11 cellular contexts compared by ENCODE assay signal in the genomic region with DNA sequence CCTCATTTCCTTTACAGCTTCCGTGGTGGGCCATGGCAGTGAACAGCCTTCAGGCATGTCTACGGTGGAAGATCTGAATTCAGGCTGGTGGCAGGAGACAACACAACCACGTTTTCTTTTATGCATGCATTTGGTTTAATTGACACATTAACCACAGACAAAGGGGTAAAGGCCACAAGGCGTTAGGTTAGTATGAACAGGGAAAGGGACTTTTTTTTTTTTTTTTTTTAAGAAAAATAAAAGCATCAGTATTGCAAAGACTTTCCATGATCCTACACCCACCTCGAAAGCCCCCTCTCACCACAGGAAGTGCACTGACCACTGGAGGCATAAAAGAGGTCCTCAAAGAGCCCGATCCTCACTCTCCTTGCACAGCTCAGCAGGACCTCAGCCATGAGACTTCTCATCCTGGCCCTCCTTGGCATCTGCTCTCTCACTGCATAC. TPM values are rescaled to one million over a fixed set of nuclear protein-coding genes. Genes with fewer than 3 reads are reported as not detected.
DNase-seq lines count a peak whose midpoint lies in the region; ATAC-seq lines count a peak whose summit lies in the region.
"Not testable (repeated sequence)": the region's sequence is repeated elsewhere in the genome, so short reads cannot be mapped to it uniquely, and the experiment has no call there.
"Had no signal": no experiment of that assay in that cellular context is flagged by ENCODE, and none has a peak within 500 bp of the region (broad histone marks: within the 10 kb centered on the region; RNA-seq: fewer than 3 reads in every experiment).

A gene with protein sequence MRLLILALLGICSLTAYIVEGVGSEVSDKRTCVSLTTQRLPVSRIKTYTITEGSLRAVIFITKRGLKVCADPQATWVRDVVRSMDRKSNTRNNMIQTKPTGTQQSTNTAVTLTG (plus strand): TSS at position 361 of the 444 bp plus-strand sequence. CDS start 33 bp downstream, at position 394.

- POLR2A ChIA-PET in T-cell (lab: Charles Lee) = not testable (repeated sequence)

- peak in 4 of 34 experiments; percentile 1 to 6 (median 4) for DNase-seq in T-cell
- DNase-seq in activated CD8-positive, alpha-beta memory T cell treated with anti-CD3 and anti-CD28 coated beads for 24 hours = peak; percentile 71
- DNase-seq in activated T-cell treated with anti-CD3 and anti-CD28 coated beads, Interleukin-2, amount 50 U/mL, for 4 hours = peak; percentile 6
- DNase-seq in activated naive CD4-positive, alpha-beta T cell treated with anti-CD3 and anti-CD28 coated beads, Interleukin-2, amount 50 U/mL, for 72 hours (ENCODE audit: low spot score in 2 of 2) = not testable (repeated sequence)
- peak; percentile 5 to 28 (median 9) for DNase-seq in effector memory CD8-positive, alpha-beta T cell
- DNase-seq in stimulated activated CD8-positive, alpha-beta memory T cell treated with anti-CD3 and anti-CD28 coated beads, Interleukin-12 subunit alpha, Interleukin-12 subunit beta, amount 100 ng/mL, for 4 hours (ENCODE audit: low read depth) = peak; percentile 12

- CTCF ChIA-PET in T-cell (lab: Charles Lee) = not testable (repeated sequence)

- ATAC-seq in T-cell (replicated peaks in 1 of 4) = peak in 3 of 4 experiments; percentile 30 to 69 (median 53)
- ATAC-seq in activated T-cell treated with anti-CD3 and anti-CD28 coated beads, Interleukin-2, amount 50 U/mL, for 4 hours = peak; percentile 50 to 60
- peak; percentile 40 to 80 for ATAC-seq in activated naive CD4-positive, alpha-beta T cell treated with anti-CD3 and anti-CD28 coated beads, Interleukin-2, amount 50 U/mL, for 72 hours
- peak; percentile 87 for ATAC-seq in effector memory CD8-positive, alpha-beta T cell (replicated peaks)

- H3K4me3 Mint-ChIP-seq in T-cell = peak within 1 kb of the TSS in 2 of 3 donors; percentile 32 to 68
- H3K4me3 Mint-ChIP-seq in activated T-cell treated with anti-CD3 and anti-CD28 coated beads, Interleukin-2, amount 50 U/mL, for 4 hours = peak within 1 kb of the TSS; percentile 71
- peak within 1 kb of the TSS; percentile 77 to 82 for H3K4me3 Mint-ChIP-seq in effector memory CD8-positive, alpha-beta T cell
- peak within 1 kb of the TSS; percentile 93 for H3K4me3 Mint-ChIP-seq in stimulated activated naive CD8-positive, alpha-beta T cell treated with anti-CD3 and anti-CD28 coated beads, Interleukin-15, Interleukin-2, amounts not matched to agents 100 ng/mL and 50 ng/mL, for 24 hours

- H3K4me1 Mint-ChIP-seq in T-cell = peaks cover 11 to 13% (median 13%) of the 10 kb centered on the region in 3 donors
- H3K4me1 Mint-ChIP-seq in activated T-cell treated with anti-CD3 and anti-CD28 coated beads, Interleukin-2, amount 50 U/mL, for 4 hours (ENCODE audit: low read depth) = not testable (repeated sequence)
- H3K4me1 Mint-ChIP-seq in effector memory CD8-positive, alpha-beta T cell (ENCODE audit: low read depth in 2 of 2) = peaks cover 21 to 33% of the 10 kb centered on the region in 2 donors
- H3K4me1 Mint-ChIP-seq in stimulated activated naive CD8-positive, alpha-beta T cell treated with anti-CD3 and anti-CD28 coated beads, Interleukin-15, Interleukin-2, amounts not matched to agents 100 ng/mL and 50 ng/mL, for 24 hours (ENCODE audit: low read depth) = peaks cover 67% of the 10 kb centered on the region

- H3K27ac Mint-ChIP-seq in T-cell = peak within 1 kb of the TSS in 1 of 2 donors; percentile 49
- not testable (repeated sequence) for H3K27ac Mint-ChIP-seq in activated naive CD4-positive, alpha-beta T cell treated with anti-CD3 and anti-CD28 coated beads, Interleukin-2, amount 50 U/mL, for 72 hours
- peak within 1 kb of the TSS; percentile 62 to 65 for H3K27ac Mint-ChIP-seq in effector memory CD8-positive, alpha-beta T cell
- H3K27ac Mint-ChIP-seq in stimulated activated naive CD8-positive, alpha-beta T cell treated with anti-CD3 and anti-CD28 coated beads, Interleukin-15, Interleukin-2, amounts not matched to agents 100 ng/mL and 50 ng/mL, for 24 hours = peak within 1 kb of the TSS; percentile 97

- not testable (repeated sequence) for H3K27me3 Mint-ChIP-seq in T-cell; activated T-cell treated with anti-CD3 and anti-CD28 coated beads, Interleukin-2, amount 50 U/mL, for 4 hours (ENCODE audit: low read depth); effector memory CD8-positive, alpha-beta T cell; stimulated activated naive CD8-positive, alpha-beta T cell treated with anti-CD3 and anti-CD28 coated beads, Interleukin-15, Interleukin-2, amounts not matched to agents 100 ng/mL and 50 ng/mL, for 24 hours

- not testable (repeated sequence) for H3K36me3 Mint-ChIP-seq in T-cell; activated T-cell treated with anti-CD3 and anti-CD28 coated beads, Interleukin-2, amount 50 U/mL, for 4 hours (ENCODE audit: insufficient read depth); activated naive CD4-positive, alpha-beta T cell treated with anti-CD3 and anti-CD28 coated beads, Interleukin-2, amount 50 U/mL, for 72 hours; effector memory CD8-positive, alpha-beta T cell (ENCODE audit: insufficient read depth)
- H3K36me3 Mint-ChIP-seq in stimulated activated naive CD8-positive, alpha-beta T cell treated with anti-CD3 and anti-CD28 coated beads, Interleukin-15, Interleukin-2, amounts not matched to agents 100 ng/mL and 50 ng/mL, for 24 hours (ENCODE audit: low read depth) = peaks cover 48% of the 10 kb centered on the region

- H3K9me3 Mint-ChIP-seq in T-cell; activated T-cell treated with anti-CD3 and anti-CD28 coated beads, Interleukin-2, amount 50 U/mL, for 4 hours; activated naive CD4-positive, alpha-beta T cell treated with anti-CD3 and anti-CD28 coated beads, Interleukin-2, amount 50 U/mL, for 72 hours; effector memory CD8-positive, alpha-beta T cell; stimulated activated naive CD8-positive, alpha-beta T cell treated with anti-CD3 and anti-CD28 coated beads, Interleukin-15, Interleukin-2, amounts not matched to agents 100 ng/mL and 50 ng/mL, for 24 hours: not testable (repeated sequence)

RNA-seq across cellular contexts. Expression of the gene that starts here (rescaled TPM):
- total RNA-seq in T-cell = 1 to 10 TPM in 3 of 5 donors, under 1 TPM in 2; 0.45 to 5.0 (median 3.5) TPM
- total RNA-seq in activated T-cell treated with anti-CD3 and anti-CD28 coated beads, Interleukin-2, amount 50 U/mL, for 4 hours = 10 to 100 TPM; 34.1 to 57.5 (median 43.8) TPM
- total RNA-seq in activated naive CD4-positive, alpha-beta T cell treated with anti-CD3 and anti-CD28 coated beads, Interleukin-2, amount 50 U/mL, for 72 hours = 1 to 10 TPM in 1 of 2 donors, not detected in 1; 5.9 TPM
- total RNA-seq: A673, IMR-90, PC-3, RPMI7951 had no signal

Comparison
In these comparisons a context has a peak if more than half of its experiments do, and no peak if none do; other contexts are left out.
1. RNA of the gene that starts here (total RNA-seq): 34.1 to 57.5 TPM in activated T-cell treated with anti-CD3 and anti-CD28 coated beads, Interleukin-2, amount 50 U/mL, for 4 hours; 5.9 TPM in activated naive CD4-positive, alpha-beta T cell treated with anti-CD3 and anti-CD28 coated beads, Interleukin-2, amount 50 U/mL, for 72 hours and 0.45 to 5.0 TPM in T-cell; every median in the first group is over 4 times any median in the second.
2. Peak in every context shown above with its lines, with median percentiles within 50 percentile points of each other: ATAC-seq and H3K4me3 Mint-ChIP-seq.